16 cellular contexts compared by ENCODE assay signal in the genomic region with DNA sequence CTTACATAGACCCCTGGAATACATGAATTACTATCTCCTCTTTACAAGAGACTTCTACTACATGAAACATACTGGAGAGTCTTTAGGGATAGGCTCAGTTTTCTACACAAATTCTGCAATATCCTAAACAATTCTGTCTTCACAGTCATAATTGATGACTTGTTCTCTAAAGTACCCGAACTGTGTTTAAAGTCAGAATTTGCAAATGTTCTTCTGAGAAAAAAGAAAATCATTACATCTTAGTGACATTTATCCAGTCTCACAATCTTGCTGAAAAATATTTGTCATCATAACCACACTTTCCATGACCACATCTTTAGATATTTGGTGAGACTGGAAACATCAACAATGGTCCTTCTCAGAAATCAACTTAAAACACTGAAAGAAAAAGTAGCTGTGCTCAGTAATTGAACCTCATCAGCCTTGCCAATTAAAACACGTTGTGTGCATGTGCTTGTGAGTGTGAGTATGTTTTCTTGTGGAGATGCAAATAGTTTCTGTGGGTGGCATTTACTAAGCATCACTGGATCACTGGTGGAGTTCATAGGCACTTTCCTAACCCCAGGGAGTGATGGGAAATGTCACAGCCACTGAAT.
DNase-seq lines count a peak whose midpoint lies in the region; ATAC-seq and TF ChIP-seq lines count a peak whose summit lies in the region.
"Had no signal": no experiment of that assay in that cellular context is flagged by ENCODE, and none has a peak within 500 bp of the region (broad histone marks: within the 10 kb centered on the region; RNA-seq: fewer than 3 reads in every experiment).

No MANE protein-coding gene starts in this region.

- DNase-seq in activated naive CD4-positive, alpha-beta T cell treated with anti-CD3 and anti-CD28 coated beads for 36 hours = no peak
- no peak for DNase-seq in activated naive CD4-positive, alpha-beta T cell treated with Interleukin-2 at 50 U/mL for 16 hours
- DNase-seq in T-helper 2 cell treated with Interferon-gamma antibody and Interleukin-4, amounts not matched to agents 5 μg/mL and 100 μg/mL, for 36 hours (ENCODE audit: low spot score) = no peak
- DNase-seq in stimulated activated naive CD8-positive, alpha-beta T cell treated with anti-CD3 and anti-CD28 coated beads, Interleukin-15, amount 100 ng/mL, for 72 hours = no peak
- no peak for DNase-seq in foreskin keratinocyte
- DNase-seq: Calu3; DMS53; KG1; NCI-H1417 treated with DMSO at 0.1 percent for 48 hours; NCI-H2029 treated with DMSO at 0.1 percent for 48 hours; NCI-H2171 treated with DMSO at 0.1 percent for 48 hours; NCI-H446 treated with DMSO at 0.1 percent for 48 hours; NK-92 treated with Interleukin-12 subunit alpha and Interleukin-12 subunit beta, amount 100 ng/mL, for 24 hours; RPMI8226 had no signal

- H3K27ac ChIP-seq in foreskin keratinocyte = no peak overlapping the region

- H3K9me3 Mint-ChIP-seq in activated naive CD4-positive, alpha-beta T cell treated with anti-CD3 and anti-CD28 coated beads for 36 hours = no peaks in the 10 kb centered on the region
- H3K9me3 Mint-ChIP-seq in T-helper 2 cell treated with Interferon-gamma antibody and Interleukin-4, amounts not matched to agents 5 μg/mL and 100 μg/mL, for 36 hours = no peaks in the 10 kb centered on the region
- H3K9me3 Mint-ChIP-seq in activated naive CD8-positive, alpha-beta T cell (ENCODE audit: low read depth) = no peaks in the 10 kb centered on the region
- no peaks in the 10 kb centered on the region for H3K9me3 Mint-ChIP-seq in stimulated activated naive CD8-positive, alpha-beta T cell treated with anti-CD3 and anti-CD28 coated beads, Interleukin-15, amount 100 ng/mL, for 72 hours

- TF ChIP-seq CTCF in foreskin keratinocyte (conservative IDR thresholded peaks at IDR 0.05) = no peak

- no peak overlapping the region for H3K4me3 Mint-ChIP-seq in activated naive CD4-positive, alpha-beta T cell treated with anti-CD3 and anti-CD28 coated beads for 36 hours
- H3K4me3 Mint-ChIP-seq in T-helper 2 cell treated with Interferon-gamma antibody and Interleukin-4, amounts not matched to agents 5 μg/mL and 100 μg/mL, for 36 hours = no peak overlapping the region
- no peak overlapping the region for H3K4me3 Mint-ChIP-seq in activated naive CD8-positive, alpha-beta T cell
- H3K4me3 Mint-ChIP-seq in stimulated activated naive CD8-positive, alpha-beta T cell treated with anti-CD3 and anti-CD28 coated beads, Interleukin-15, amount 100 ng/mL, for 72 hours = peak overlapping the region in 1 of 2 donors; percentile 24

- peak overlapping the region; percentile 63 for H3K27ac Mint-ChIP-seq in activated naive CD4-positive, alpha-beta T cell treated with anti-CD3 and anti-CD28 coated beads for 36 hours
- H3K27ac Mint-ChIP-seq in T-helper 2 cell treated with Interferon-gamma antibody and Interleukin-4, amounts not matched to agents 5 μg/mL and 100 μg/mL, for 36 hours = peak overlapping the region; percentile 77
- H3K27ac Mint-ChIP-seq in activated naive CD8-positive, alpha-beta T cell = peak overlapping the region; percentile 76
- peak overlapping the region; percentile 12 to 81 for H3K27ac Mint-ChIP-seq in stimulated activated naive CD8-positive, alpha-beta T cell treated with anti-CD3 and anti-CD28 coated beads, Interleukin-15, amount 100 ng/mL, for 72 hours

- no peaks in the 10 kb centered on the region for H3K4me1 ChIP-seq in foreskin keratinocyte

- ATAC-seq in stimulated activated naive CD8-positive, alpha-beta T cell treated with anti-CD3 and anti-CD28 coated beads, Interleukin-15, amount 100 ng/mL, for 72 hours = peak; percentile 65
- ATAC-seq in foreskin keratinocyte (no peak), HG03571 (IDR thresholded peaks at IDR 0.05; ENCODE audit: unreplicated experiment) (no peak)

- H3K27me3 ChIP-seq in foreskin keratinocyte = peaks cover 6% of the 10 kb centered on the region

- peaks cover 8% of the 10 kb centered on the region for H3K27me3 Mint-ChIP-seq in activated naive CD4-positive, alpha-beta T cell treated with anti-CD3 and anti-CD28 coated beads for 36 hours (ENCODE audit: low read depth)
- peaks cover 9% of the 10 kb centered on the region for H3K27me3 Mint-ChIP-seq in T-helper 2 cell treated with Interferon-gamma antibody and Interleukin-4, amounts not matched to agents 5 μg/mL and 100 μg/mL, for 36 hours (ENCODE audit: low read depth)
- H3K27me3 Mint-ChIP-seq in activated naive CD8-positive, alpha-beta T cell = peaks cover 2% of the 10 kb centered on the region
- H3K27me3 Mint-ChIP-seq in stimulated activated naive CD8-positive, alpha-beta T cell treated with anti-CD3 and anti-CD28 coated beads, Interleukin-15, amount 100 ng/mL, for 72 hours = peaks cover 29% of the 10 kb centered on the region

- H3K4me1 Mint-ChIP-seq in activated naive CD4-positive, alpha-beta T cell treated with anti-CD3 and anti-CD28 coated beads for 36 hours (ENCODE audit: low read depth) = peaks cover 19% of the 10 kb centered on the region
- no peaks in the 10 kb centered on the region for H3K4me1 Mint-ChIP-seq in T-helper 2 cell treated with Interferon-gamma antibody and Interleukin-4, amounts not matched to agents 5 μg/mL and 100 μg/mL, for 36 hours (ENCODE audit: low read depth)
- H3K4me1 Mint-ChIP-seq in activated naive CD8-positive, alpha-beta T cell (ENCODE audit: low read depth) = peaks cover 23% of the 10 kb centered on the region
- peaks cover 24% of the 10 kb centered on the region for H3K4me1 Mint-ChIP-seq in stimulated activated naive CD8-positive, alpha-beta T cell treated with anti-CD3 and anti-CD28 coated beads, Interleukin-15, amount 100 ng/mL, for 72 hours

- H3K36me3 Mint-ChIP-seq in activated naive CD4-positive, alpha-beta T cell treated with anti-CD3 and anti-CD28 coated beads for 36 hours (ENCODE audit: low read depth) = no peaks in the 10 kb centered on the region
- H3K36me3 Mint-ChIP-seq in T-helper 2 cell treated with Interferon-gamma antibody and Interleukin-4, amounts not matched to agents 5 μg/mL and 100 μg/mL, for 36 hours (ENCODE audit: low read depth) = no peaks in the 10 kb centered on the region
- no peaks in the 10 kb centered on the region for H3K36me3 Mint-ChIP-seq in activated naive CD8-positive, alpha-beta T cell

- CTCF ChIA-PET in activated naive CD4-positive, alpha-beta T cell treated with anti-CD3 and anti-CD28 coated beads for 36 hours (lab: Charles Lee) = interaction anchor here (6.6 kb wide), 1 partner anchor 13 kb away, joined by 30 read pairs; no protein-coding TSS in a partner anchor

- intact Hi-C loops in activated naive CD4-positive, alpha-beta T cell treated with anti-CD3 and anti-CD28 coated beads for 36 hours (cut with micrococcal nuclease) = loop anchor here (1.0 to 5.0 kb wide), 2 partner anchors 11 to 470 kb away; no protein-coding TSS in a partner anchor
